1 cellular context compared by ENCODE assay signal in genomic region chr5:69189162-69190086, GRCh38.
TF ChIP-seq lines count a peak whose summit lies in the region.

Gene CENPH, plus strand, starts transcription at chr5:69189583. Its CDS starts 52 bp downstream, at chr5:69189635.

TF ChIP-seq in HepG2, 621 proteins besides CTCF, POLR2A, EP300 and RAD21 (continued from another document and continues in another):
- TF ChIP-seq THAP9 (CRISPR knock-in tag; IDR thresholded peaks at IDR 0.05; ENCODE audit: borderline replicate concordance) = peak; percentile 86; the same call in 1 of the 2 replicates
- TF ChIP-seq KMT2A (CRISPR knock-in tag; IDR thresholded peaks at IDR 0.05) = peak; percentile 66; the same call in 1 of the 2 replicates
- TF ChIP-seq ZNF878 (CRISPR knock-in tag; IDR thresholded peaks at IDR 0.05) = 0 out of 2 replicates have a peak, but pooled peaks have one; percentile 72
- peak; percentile 26; the same call in 1 of the 2 replicates for TF ChIP-seq MEIS2 (CRISPR knock-in tag; IDR thresholded peaks at IDR 0.05)
- peak; percentile 35; the same call in 1 of the 2 replicates for TF ChIP-seq ZBTB7B (CRISPR knock-in tag; IDR thresholded peaks at IDR 0.05)
- TF ChIP-seq SMAD9 (CRISPR knock-in tag; IDR thresholded peaks at IDR 0.05) = no peak
- TF ChIP-seq GFI1 (CRISPR knock-in tag; IDR thresholded peaks at IDR 0.05; ENCODE audit: borderline replicate concordance) = 0 out of 2 replicates have a peak, but pooled peaks have one; percentile 11
- TF ChIP-seq ZNF766 (CRISPR knock-in tag; IDR thresholded peaks at IDR 0.05; ENCODE audit: borderline replicate concordance) = peak; percentile 46; the same call in 1 of the 2 replicates
- no peak for TF ChIP-seq ZUFSP (CRISPR knock-in tag; IDR thresholded peaks at IDR 0.05; ENCODE audit: borderline replicate concordance)
- TF ChIP-seq CBFB (CRISPR knock-in tag; IDR thresholded peaks at IDR 0.05) = 0 out of 2 replicates have a peak, but pooled peaks have one; percentile 59
- TF ChIP-seq ZZZ3 (CRISPR knock-in tag; IDR thresholded peaks at IDR 0.05; ENCODE audit: borderline replicate concordance) = 0 out of 2 replicates have a peak, but pooled peaks have one; percentile 70
- peak; percentile 59; the same call in 1 of the 2 replicates for TF ChIP-seq FIP1L1 (IDR thresholded peaks at IDR 0.05; ENCODE audit: borderline replicate concordance, insufficient read depth, low read depth, low read length)
- peak; percentile 62; the same call in 1 of the 2 replicates for TF ChIP-seq TEAD2 (CRISPR knock-in tag; IDR thresholded peaks at IDR 0.05)
- TF ChIP-seq FOXK1 (CRISPR knock-in tag; IDR thresholded peaks at IDR 0.05; ENCODE audit: borderline replicate concordance, low read depth) = no peak
- peak; percentile 87 for TF ChIP-seq RFX3 (CRISPR knock-in tag; IDR thresholded peaks at IDR 0.05)
- peak; percentile 88; the same call in 1 of the 2 replicates for TF ChIP-seq CSRNP1 (CRISPR knock-in tag; IDR thresholded peaks at IDR 0.05)
- TF ChIP-seq ZFX (CRISPR knock-in tag; IDR thresholded peaks at IDR 0.05; ENCODE audit: low read depth) = peak; percentile 87
- TF ChIP-seq IRX3 (CRISPR knock-in tag; IDR thresholded peaks at IDR 0.05; ENCODE audit: borderline replicate concordance, low read depth) = peak; percentile 79; the same call in 1 of the 2 replicates
- peak; percentile 89 for TF ChIP-seq ZNF143 (CRISPR knock-in tag; IDR thresholded peaks at IDR 0.05)
- no peak for TF ChIP-seq SOX13 (IDR thresholded peaks at IDR 0.05)
- TF ChIP-seq SOX13 (CRISPR knock-in tag; conservative IDR thresholded peaks at IDR 0.05 in 1 of 2, IDR thresholded peaks at IDR 0.05 in 1 of 2) = peak in 1 of 2 experiments; percentile 10; a peak in 1 of 4 replicates
- TF ChIP-seq ZFP91 (CRISPR knock-in tag; IDR thresholded peaks at IDR 0.05; ENCODE audit: borderline replicate concordance) = peak; percentile 86; the same call in 1 of the 2 replicates
- TF ChIP-seq THAP11 (CRISPR knock-in tag; IDR thresholded peaks at IDR 0.05) = peak; percentile 85
- peak; percentile 85 for TF ChIP-seq YEATS2 (CRISPR knock-in tag; IDR thresholded peaks at IDR 0.05; ENCODE audit: borderline replicate concordance)
- peak; percentile 66 for TF ChIP-seq KDM2A (CRISPR knock-in tag; IDR thresholded peaks at IDR 0.05; ENCODE audit: borderline replicate concordance, low read depth)
- peak; percentile 89 for TF ChIP-seq ZNF605 (CRISPR knock-in tag; IDR thresholded peaks at IDR 0.05)
- TF ChIP-seq KLF12 (CRISPR knock-in tag; IDR thresholded peaks at IDR 0.05; ENCODE audit: borderline replicate concordance) = peak; percentile 76; the same call in 1 of the 2 replicates
- TF ChIP-seq XRCC5 (optimal IDR thresholded peaks at IDR 0.05; ENCODE audit: low read length) = peak; percentile 16
- peak; percentile 64; the same call in 1 of the 2 replicates for TF ChIP-seq STAT6 (CRISPR knock-in tag; IDR thresholded peaks at IDR 0.05; ENCODE audit: borderline replicate concordance)
- TF ChIP-seq ZSCAN29 (CRISPR knock-in tag; conservative IDR thresholded peaks at IDR 0.05) = no peak
- TF ChIP-seq TFDP1 (CRISPR knock-in tag; IDR thresholded peaks at IDR 0.05; ENCODE audit: borderline replicate concordance) = peak; percentile 98
- TF ChIP-seq TP53 (CRISPR knock-in tag; conservative IDR thresholded peaks at IDR 0.05) = peak; percentile 67; the same call in 1 of the 2 replicates
- peak; percentile 62 for TF ChIP-seq ZNF362 (CRISPR knock-in tag; IDR thresholded peaks at IDR 0.05; ENCODE audit: borderline replicate concordance)
- TF ChIP-seq POLR2G (IDR thresholded peaks at IDR 0.05; ENCODE audit: low read depth, low read length) = peak; percentile 79
- TF ChIP-seq CBX1 (IDR thresholded peaks at IDR 0.05; ENCODE audit: low read depth) = peak; percentile 79
- no peak for TF ChIP-seq TRIM24 (CRISPR knock-in tag; IDR thresholded peaks at IDR 0.05)
- TF ChIP-seq MED8 (CRISPR knock-in tag; IDR thresholded peaks at IDR 0.05; ENCODE audit: insufficient replicate concordance) = peak; percentile 60
- TF ChIP-seq ZNF879 (CRISPR knock-in tag; IDR thresholded peaks at IDR 0.05) = no peak
- peak; percentile 30; the same call in 1 of the 2 replicates for TF ChIP-seq MTERF4 (CRISPR knock-in tag; IDR thresholded peaks at IDR 0.05)
- TF ChIP-seq MIXL1 (CRISPR knock-in tag; IDR thresholded peaks at IDR 0.05) = 0 out of 2 replicates have a peak, but pooled peaks have one; percentile 41
- peak; percentile 72 for TF ChIP-seq GABPA (IDR thresholded peaks at IDR 0.05; ENCODE audit: low read depth, low read length)
- peak; percentile 95 for TF ChIP-seq GABPA (CRISPR knock-in tag; IDR thresholded peaks at IDR 0.05; ENCODE audit: low read depth)
- TF ChIP-seq ATF3 (CRISPR knock-in tag; IDR thresholded peaks at IDR 0.05) = no peak
- TF ChIP-seq ZNF883 (CRISPR knock-in tag; IDR thresholded peaks at IDR 0.05; ENCODE audit: not compliant biosample characterization) = peak; percentile 47
- TF ChIP-seq HOXA5 (CRISPR knock-in tag; IDR thresholded peaks at IDR 0.05) = peak; percentile 50; the same call in 1 of the 2 replicates
- TF ChIP-seq GATA4 (IDR thresholded peaks at IDR 0.05; ENCODE audit: borderline replicate concordance, low read depth) = 0 out of 2 replicates have a peak, but pooled peaks have one; percentile 31
- 0 out of 2 replicates have a peak, but pooled peaks have one; percentile 41 for TF ChIP-seq NFKBIZ (CRISPR knock-in tag; IDR thresholded peaks at IDR 0.05)
- peak; percentile 85 for TF ChIP-seq MAX (IDR thresholded peaks at IDR 0.05)
- TF ChIP-seq BRF2 (CRISPR knock-in tag; IDR thresholded peaks at IDR 0.05) = peak; percentile 75; the same call in 1 of the 2 replicates
- peak; percentile 74; the same call in 1 of the 2 replicates for TF ChIP-seq ZNF335 (CRISPR knock-in tag; IDR thresholded peaks at IDR 0.05)
